Comparison of ENCODE assay signal across 8 cellular contexts in genomic region chr1:156504062-156504813, GRCh38. TPM values are rescaled to one million over a fixed set of nuclear protein-coding genes. Genes with fewer than 3 reads are reported as not detected.
A peak's percentile ranks its signal among the peaks of the same experiment; 100 is the strongest.
DNase-seq lines count a peak whose midpoint lies in the region; ATAC-seq and TF ChIP-seq lines count a peak whose summit lies in the region.

No MANE protein-coding gene starts in this region.

- H3K27me3 Mint-ChIP-seq in brain, result no peaks in the 10 kb centered on the region

- H3K4me1 Mint-ChIP-seq in brain, result peaks cover 66% of the 10 kb centered on the region

- H3K9me3 ChIP-seq in aorta (ENCODE audit: control insufficient read depth, low read length), result no peaks in the 10 kb centered on the region

- H3K36me3 Mint-ChIP-seq in brain, result no peaks in the 10 kb centered on the region

- peak; percentile 51 for DNase-seq in NOMO-1 treated with DMSO at 0.1 percent for 48 hours (lab: John Stamatoyannopoulos, UW; ENCODE audit: unreplicated experiment)
- no peak for DNase-seq in NOMO-1 treated with dmso at 0.1 percent for 144 hours (lab: John Stamatoyannopoulos, UW; ENCODE audit: unreplicated experiment)
- peak; percentile 31 for DNase-seq in NCI-H226
- DNase-seq in lung microvascular endothelial cell (ENCODE audit: low read depth in 2 of 2), result peak; percentile 37 to 45
- DNase-seq in aorta, result no peak
- DNase-seq in D341Med (ENCODE audit: low spot score), result no peak

- ATAC-seq in aorta (ENCODE audit: low FRiP score), result no peak
- no peak for ATAC-seq in HG03280 (IDR thresholded peaks at IDR 0.05; ENCODE audit: unreplicated experiment)

- WGBS in aorta, 2 donors, result 39 to 40% methylated on average over 8 of the region's 8 CpGs

- intact Hi-C loops in aorta (cut with DNase I), result no loop called here

- no peaks in the 10 kb centered on the region for H3K27me3 ChIP-seq in aorta (ENCODE audit: control insufficient read depth in 1 of 2, insufficient read depth in 2 of 2, low read length in 1 of 2)

- peak overlapping the region; percentile 95 to 98 (median 97) for H3K27ac Mint-ChIP-seq in brain

- H3K36me3 ChIP-seq in aorta (ENCODE audit: control insufficient read depth in 1 of 2, insufficient read depth in 2 of 2, low read length in 1 of 2), result no peaks in the 10 kb centered on the region

- no peak overlapping the region for H3K4me3 ChIP-seq in aorta (ENCODE audit: low read length in 2 of 2)

- TF ChIP-seq CTCF in brain (conservative IDR thresholded peaks at IDR 0.05), result no peak

- peak overlapping the region; percentile 58 to 93 (median 92) for H3K4me3 Mint-ChIP-seq in brain

- no peaks in the 10 kb centered on the region for H3K9me3 Mint-ChIP-seq in brain

- H3K27ac ChIP-seq in aorta (ENCODE audit: low read depth in 1 of 2, low read length in 2 of 2), result peak overlapping the region; percentile 76 to 98

- peaks cover under 1 to 3% of the 10 kb centered on the region in 2 donors for H3K4me1 ChIP-seq in aorta (ENCODE audit: control insufficient read depth in 1 of 2, insufficient read depth in 2 of 2, low read length in 2 of 2)

RNA-seq across cellular contexts. Expression of gene MEF2D, which starts 3.7 kb away (rescaled TPM):
- polyA plus RNA-seq in brain (ENCODE audit: insufficient read depth, low read depth, low replicate concordance) (22.7 TPM), aorta (10 to 100 TPM in 1 of 2 donors, 1 to 10 TPM in 1; 8.1 to 27.4 TPM)
- total RNA-seq in lung microvascular endothelial cell (3.7 and 4.4 TPM in 2 replicates), aorta (10 to 100 TPM; 82.1 to 95.8 TPM)

Comparison
In these comparisons a context has a peak if more than half of its experiments do, and no peak if none do; other contexts are left out.
1. DNase-seq: peak in NOMO-1 treated with DMSO at 0.1 percent for 48 hours (single experiment), NCI-H226 (single experiment) and lung microvascular endothelial cell (2 of 2); none in NOMO-1 treated with dmso at 0.1 percent for 144 hours (single experiment), aorta (0 of 2) and D341Med (single experiment).
2. RNA of gene MEF2D, which starts 3.7 kb away (total RNA-seq): 82.1 to 95.8 TPM in aorta; 3.7 to 4.4 TPM in lung microvascular endothelial cell; every median in the first group is over 10 times any median in the second.